ENCODE assay signal across 36 cellular contexts in genomic region chrX:79708581-79708980, GRCh38.
"Had no signal": no experiment of that assay in that cellular context is flagged by ENCODE, and none has a peak within 500 bp of the region (broad histone marks: within the 10 kb centered on the region; RNA-seq: fewer than 3 reads in every experiment).

No MANE protein-coding gene starts in this region.

- H3K9me3 ChIP-seq: MG63 had no signal

- H3K27me3 ChIP-seq: MG63 had no signal

- DNase-seq: Karpas-422, Kasumi-1, MG63, MM.1S, MV-4-11, NCI-H1048, NCI-H1092, NCI-H1092 treated with DMSO at 0.1 percent for 48 hours, NCI-H1105, NCI-H1105 treated with DMSO at 0.1 percent for 48 hours, NCI-H1417, NCI-H1417 treated with DMSO at 0.1 percent for 48 hours, NCI-H1436, NCI-H1436 treated with DMSO at 0.1 percent for 48 hours, NCI-H146, NCI-H1694, NCI-H1694 treated with DMSO at 0.1 percent for 48 hours, NCI-H187, NCI-H187 treated with DMSO at 0.1 percent for 48 hours, NCI-H1930, NCI-H2029, NCI-H2029 treated with DMSO at 0.1 percent for 48 hours, NCI-H2081, NCI-H2081 treated with DMSO at 0.1 percent for 48 hours, NCI-H2107, NCI-H2171, NCI-H2171 treated with DMSO at 0.1 percent for 48 hours, NCI-H2227 treated with DMSO at 0.1 percent for 48 hours, NCI-H226, NCI-H345, NCI-H446, NCI-H446 treated with DMSO at 0.1 percent for 48 hours, NCI-H510A, NCI-H510A treated with DMSO at 0.1 percent for 48 hours, NCI-H524, NCI-H524 treated with DMSO at 0.1 percent for 48 hours had no signal

- H3K4me3 ChIP-seq: MG63 had no signal

- H3K36me3 ChIP-seq: MG63 had no signal
